10 cellular contexts compared by ENCODE assay signal in the genomic region with DNA sequence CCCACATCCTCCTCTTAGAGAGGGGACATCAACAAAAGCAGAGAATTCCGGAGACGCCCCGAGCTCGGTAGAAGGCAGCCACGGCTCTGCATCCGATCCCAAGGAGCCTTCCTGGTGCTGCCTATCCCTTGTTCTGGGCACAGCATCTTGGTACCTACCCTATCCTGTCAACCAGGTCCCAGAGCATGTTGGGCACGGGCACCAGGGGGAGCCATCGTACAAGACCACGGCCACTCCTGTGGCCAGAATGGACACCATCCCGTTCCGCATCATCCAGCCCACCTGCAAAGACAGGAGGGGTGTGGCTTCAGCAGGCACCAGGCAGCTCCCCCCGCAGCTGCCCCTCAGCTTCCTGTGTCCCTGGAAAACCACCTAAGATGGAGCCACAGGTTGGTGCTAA.
A peak's percentile ranks its signal among the peaks of the same experiment; 100 is the strongest.
DNase-seq lines count a peak whose midpoint lies in the region; ATAC-seq and TF ChIP-seq lines count a peak whose summit lies in the region.
"Had no signal": no experiment of that assay in that cellular context is flagged by ENCODE, and none has a peak within 500 bp of the region (broad histone marks: within the 10 kb centered on the region; RNA-seq: fewer than 3 reads in every experiment).

No MANE protein-coding gene starts in this region.

- H3K4me1 Mint-ChIP-seq in brain: no peaks in the 10 kb centered on the region
- peaks cover 5% of the 10 kb centered on the region for H3K4me1 Mint-ChIP-seq in progenitor cell of endocrine pancreas (ENCODE audit: low read depth)

- H3K27ac Mint-ChIP-seq in brain (no peak overlapping the region), progenitor cell of endocrine pancreas (no peak overlapping the region)
- H3K27ac Mint-ChIP-seq: dendritic cell treated with granulocyte-macrophage colony-stimulating factor and Interleukin-4, amounts not matched to agents 40 ng/mL and 50 ng/mL, for 4 days had no signal

- peak; percentile 30 to 41 for TF ChIP-seq CTCF in brain (conservative IDR thresholded peaks at IDR 0.05)
- peak; percentile 52 for TF ChIP-seq CTCF in progenitor cell of endocrine pancreas (IDR thresholded peaks at IDR 0.05; ENCODE audit: unreplicated experiment)

- H3K27me3 Mint-ChIP-seq in brain (peaks cover 13% of the 10 kb centered on the region), progenitor cell of endocrine pancreas (peaks cover 29% of the 10 kb centered on the region)

- H3K36me3 Mint-ChIP-seq in brain (no peaks in the 10 kb centered on the region), progenitor cell of endocrine pancreas (ENCODE audit: insufficient read depth) (no peaks in the 10 kb centered on the region)

- H3K4me3 Mint-ChIP-seq in brain (no peak overlapping the region), progenitor cell of endocrine pancreas (ENCODE audit: low read depth) (no peak overlapping the region)
- H3K4me3 Mint-ChIP-seq: dendritic cell treated with granulocyte-macrophage colony-stimulating factor and Interleukin-4, amounts not matched to agents 40 ng/mL and 50 ng/mL, for 4 days had no signal

- ATAC-seq in GM18511 (IDR thresholded peaks at IDR 0.05; ENCODE audit: unreplicated experiment) (no peak), HG03025 (IDR thresholded peaks at IDR 0.05; ENCODE audit: low FRiP score, unreplicated experiment) (no peak)

- DNase-seq in DMS53 (lab: John Stamatoyannopoulos, UW) (peak; percentile 57), DMS53 treated with DMSO at 0.1 percent for 48 hours (lab: John Stamatoyannopoulos, UW; ENCODE audit: unreplicated experiment) (no peak), HuH-7.5 (ENCODE audit: low spot score) (peak; percentile 33), progenitor cell of endocrine pancreas (ENCODE audit: low spot score, unreplicated experiment) (no peak), GOT3 (lab: John Stamatoyannopoulos, UW) (no peak)
- DNase-seq: activated CD4-positive, alpha-beta T cell treated with anti-CD3 and anti-CD28 coated beads, Interleukin-2, amount 50 U/mL, for 1 hour had no signal

- H3K9me3 Mint-ChIP-seq in brain: peaks cover 0 to 12% (median 6%) of the 10 kb centered on the region in 5 experiments
- H3K9me3 Mint-ChIP-seq in progenitor cell of endocrine pancreas (ENCODE audit: low read depth): peaks cover 5% of the 10 kb centered on the region
- H3K9me3 Mint-ChIP-seq: dendritic cell treated with granulocyte-macrophage colony-stimulating factor and Interleukin-4, amounts not matched to agents 40 ng/mL and 50 ng/mL, for 4 days had no signal

Comparison
In these comparisons a context has a peak if more than half of its experiments do, and no peak if none do; other contexts are left out.
1. DNase-seq: peak in DMS53 (single experiment) and HuH-7.5 (single experiment); none in DMS53 treated with DMSO at 0.1 percent for 48 hours (single experiment), progenitor cell of endocrine pancreas (single experiment) and GOT3 (single experiment).